ENCODE assay signal across 9 cellular contexts in the genomic region with DNA sequence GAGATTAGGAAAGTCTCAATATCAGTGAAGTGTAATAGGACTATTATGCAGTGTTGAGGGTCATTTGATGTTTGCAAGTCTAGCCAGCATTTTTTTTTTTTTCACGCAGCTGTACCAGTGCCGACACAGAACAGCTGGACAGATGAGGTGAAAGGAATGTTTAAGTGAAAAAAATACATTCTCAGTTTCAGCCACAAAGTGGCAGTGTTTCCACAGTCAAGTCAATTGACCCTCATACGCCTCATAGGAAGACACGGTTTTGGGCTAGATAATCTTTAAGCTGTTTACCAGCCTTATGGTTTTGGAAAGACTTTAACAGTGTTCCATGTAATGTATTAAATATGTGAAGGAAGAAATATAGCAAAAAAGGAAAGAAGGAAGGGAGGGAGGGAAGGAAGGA.
A peak's percentile ranks its signal among the peaks of the same experiment; 100 is the strongest.
DNase-seq lines count a peak whose midpoint lies in the region; ATAC-seq, FAIRE-seq and TF ChIP-seq lines count a peak whose summit lies in the region.
"Had no signal": no experiment of that assay in that cellular context is flagged by ENCODE, and none has a peak within 500 bp of the region (broad histone marks: within the 10 kb centered on the region; RNA-seq: fewer than 3 reads in every experiment).

No MANE protein-coding gene starts in this region.

- peak; percentile 32 for DNase-seq in A172 (ENCODE audit: low spot score)
- DNase-seq in NCI-H1105 (lab: John Stamatoyannopoulos, UW): peak; percentile 19
- DNase-seq in astrocyte of the spinal cord (ENCODE audit: low read depth, low spot score): peak; percentile 71
- peak; percentile 58 for DNase-seq in kidney tubule cell (ENCODE audit: low spot score)
- peak; percentile 40 for DNase-seq in urothelium cell line (ENCODE audit: low spot score)
- DNase-seq in posterior vena cava (ENCODE audit: low spot score): no peak

- ATAC-seq in GM18498 (IDR thresholded peaks at IDR 0.05; ENCODE audit: unreplicated experiment) (peak; percentile 92), HG02759 (IDR thresholded peaks at IDR 0.05; ENCODE audit: unreplicated experiment) (peak; percentile 95)

- no peak for FAIRE-seq in urothelium cell line (lab: Jason Lieb, UNC)

- in situ Hi-C loops in astrocyte of the spinal cord (cut with HindIII; ENCODE audit: low sequenced_read_pairs): no loop called here

- no peak overlapping the region for H3K4me3 ChIP-seq in astrocyte of the spinal cord (ENCODE audit: low read depth, low read length)
- H3K4me3 ChIP-seq: HAP-1 had no signal

- intact Hi-C loops in posterior vena cava (cut with DNase I): loop anchor here in 1 of 2 donors (5.0 to 10.0 kb wide), 2 partner anchors 240 to 293 kb away; no protein-coding TSS in a partner anchor

- peak; percentile 48 for TF ChIP-seq CTCF in astrocyte of the spinal cord (IDR thresholded peaks at IDR 0.05; ENCODE audit: low read depth, low read length)
